Comparison of ENCODE assay signal across 13 cellular contexts in genomic region chr11:46410021-46410420, GRCh38. TPM values are rescaled to one million over a fixed set of nuclear protein-coding genes. Genes with fewer than 3 reads are reported as not detected.
DNase-seq lines count a peak whose midpoint lies in the region; FAIRE-seq and TF ChIP-seq lines count a peak whose summit lies in the region.
"Had no signal": no experiment of that assay in that cellular context is flagged by ENCODE, and none has a peak within 500 bp of the region (broad histone marks: within the 10 kb centered on the region; RNA-seq: fewer than 3 reads in every experiment).

No MANE protein-coding gene starts in this region.

- no peaks in the 10 kb centered on the region for H3K9me3 Mint-ChIP-seq in brain
- H3K9me3 Mint-ChIP-seq: T-helper 2 cell treated with Interferon-gamma antibody and Interleukin-4, amounts not matched to agents 5 μg/mL and 100 μg/mL, for 36 hours had no signal

- no peak overlapping the region for H3K4me3 Mint-ChIP-seq in brain
- H3K4me3 Mint-ChIP-seq: T-helper 2 cell treated with Interferon-gamma antibody and Interleukin-4, amounts not matched to agents 5 μg/mL and 100 μg/mL, for 36 hours had no signal

- H3K79me1 ChIP-seq in mesendoderm (ENCODE audit: low read length) = no peaks in the 10 kb centered on the region

- FAIRE-seq in RCC 7860 (lab: Jason Lieb, UNC) = no peak
- FAIRE-seq: GM18507 had no signal

- no peak overlapping the region for H3K18ac ChIP-seq in mesendoderm (ENCODE audit: low read length)

- H2AK5ac ChIP-seq in mesendoderm (ENCODE audit: low read length) = no peak overlapping the region

- H3K36me3 ChIP-seq in mesendoderm (ENCODE audit: control insufficient read depth, insufficient read depth, low read length) (no peaks in the 10 kb centered on the region), left ventricle myocardium inferior (peaks cover 78% of the 10 kb centered on the region)

- H2BK120ac ChIP-seq in mesendoderm (ENCODE audit: low read depth, low read length) = no peak overlapping the region

- peak; percentile 8 for TF ChIP-seq CTCF in GM10266 (IDR thresholded peaks at IDR 0.05; ENCODE audit: control insufficient read depth, insufficient read depth, low read depth, missing control alignments)
- peak in 1 of 2 experiments; percentile 21 for TF ChIP-seq CTCF in brain (conservative IDR thresholded peaks at IDR 0.05)
- no peak for TF ChIP-seq CTCF in left ventricle myocardium inferior (IDR thresholded peaks at IDR 0.05; ENCODE audit: borderline replicate concordance)

- H4K8ac ChIP-seq in mesendoderm (ENCODE audit: low read depth, low read length) = no peak overlapping the region

- peak overlapping the region in 3 of 5 experiments; percentile 50 to 83 (median 75) for H3K27ac Mint-ChIP-seq in brain
- H3K27ac Mint-ChIP-seq: T-helper 2 cell treated with Interferon-gamma antibody and Interleukin-4, amounts not matched to agents 5 μg/mL and 100 μg/mL, for 36 hours had no signal

- H3K4me3 ChIP-seq in mesendoderm (ENCODE audit: low read length) (no peak overlapping the region), left ventricle myocardium inferior (no peak overlapping the region)
- H3K4me3 ChIP-seq: esophagus squamous epithelium had no signal

- H3K56ac ChIP-seq in mesendoderm (ENCODE audit: low read length) = no peak overlapping the region

- intact Hi-C loops in left ventricle myocardium inferior (cut with micrococcal nuclease) = no loop called here

- H3K9me3 ChIP-seq in left ventricle myocardium inferior (replicated peaks) = no peaks in the 10 kb centered on the region
- H3K9me3 ChIP-seq: Caco-2, esophagus squamous epithelium had no signal

- H3K23ac ChIP-seq in mesendoderm (ENCODE audit: low read length) = no peak overlapping the region

- no peak overlapping the region for H2BK5ac ChIP-seq in mesendoderm (ENCODE audit: low read length)

- no peak overlapping the region for H3K4me2 ChIP-seq in mesendoderm (ENCODE audit: low read length)

- H4K5ac ChIP-seq in mesendoderm (ENCODE audit: low read length) = no peak overlapping the region

- H3K79me2 ChIP-seq in mesendoderm (ENCODE audit: control insufficient read depth, insufficient read depth, low read length) = no peaks in the 10 kb centered on the region

- no CpG with 5 or more reads among the region's 5 CpGs for WGBS in mesendoderm (ENCODE audit: extremely low coverage, insufficient coverage, low lambda C conversion rate)

- H3K27ac ChIP-seq in mesendoderm (ENCODE audit: low read depth, low read length) (no peak overlapping the region), left ventricle myocardium inferior (replicated peaks) (no peak overlapping the region)
- H3K27ac ChIP-seq: esophagus squamous epithelium had no signal

- H3K27me3 Mint-ChIP-seq in brain = no peaks in the 10 kb centered on the region

- H3K9ac ChIP-seq in mesendoderm (ENCODE audit: low read length) = no peak overlapping the region

- H3K36me3 Mint-ChIP-seq in brain = peaks cover 46% of the 10 kb centered on the region

- H3K4me1 Mint-ChIP-seq in brain = peaks cover 22% of the 10 kb centered on the region

- no peak overlapping the region for H3K4ac ChIP-seq in mesendoderm (ENCODE audit: low read depth, low read length)

- DNase-seq in GM10266 (ENCODE audit: extremely low spot score) (no peak), NCI-H1092 treated with DMSO at 0.1 percent for 48 hours (lab: John Stamatoyannopoulos, UW) (peak; percentile 65), mesendoderm (peak; percentile 72), RCC 7860 (ENCODE audit: low spot score) (no peak), middle frontal gyrus (ENCODE audit: extremely low spot score, low spot score) (no peak), left ventricle myocardium inferior (no peak), NCI-H510A treated with DMSO at 0.1 percent for 48 hours (lab: John Stamatoyannopoulos, UW) (no peak)
- DNase-seq: Caco-2, esophagus squamous epithelium had no signal

- H2BK15ac ChIP-seq in mesendoderm (replicated peaks; ENCODE audit: low read depth) = no peak overlapping the region

- H3K4me1 ChIP-seq in mesendoderm (ENCODE audit: control insufficient read depth, low read depth, low read length) (no peaks in the 10 kb centered on the region), left ventricle myocardium inferior (peaks cover 8% of the 10 kb centered on the region)
- H3K4me1 ChIP-seq: esophagus squamous epithelium had no signal

- H3K27me3 ChIP-seq in mesendoderm (ENCODE audit: insufficient read depth, low read length, poor library complexity) (no peaks in the 10 kb centered on the region), left ventricle myocardium inferior (ENCODE audit: low read depth) (no peaks in the 10 kb centered on the region)
- H3K27me3 ChIP-seq: esophagus squamous epithelium had no signal

RNA-seq across cellular contexts. Expression of gene CHRM4, which starts 18.4 kb away (rescaled TPM):
- polyA plus RNA-seq in brain (ENCODE audit: insufficient read depth, low read depth, low replicate concordance) = 17.8 TPM
- 0.14 TPM for polyA plus RNA-seq in mesendoderm (2013, experiment 1 of 2)
- polyA plus RNA-seq in mesendoderm (2013, experiment 2 of 2) = 0.15 TPM
- not detected for total RNA-seq in left ventricle myocardium inferior
- total RNA-seq: esophagus squamous epithelium, left lobe of liver had no signal

RNA-seq across cellular contexts. Expression of gene MDK, which starts 28.6 kb away (rescaled TPM):
- 391 TPM for polyA plus RNA-seq in brain (ENCODE audit: insufficient read depth, low read depth, low replicate concordance)
- 371 TPM for polyA plus RNA-seq in mesendoderm (2013, experiment 1 of 2)
- polyA plus RNA-seq in mesendoderm (2013, experiment 2 of 2) = 374 TPM
- total RNA-seq in left ventricle myocardium inferior = 5.4 TPM

Comparison
In these comparisons a context has a peak if more than half of its experiments do, and no peak if none do; other contexts are left out.
1. DNase-seq: peak in NCI-H1092 treated with DMSO at 0.1 percent for 48 hours (single experiment) and mesendoderm (single experiment); none in GM10266 (single experiment), RCC 7860 (single experiment), middle frontal gyrus (single experiment), left ventricle myocardium inferior (single experiment) and NCI-H510A treated with DMSO at 0.1 percent for 48 hours (single experiment).